Comparison of ENCODE assay signal across 11 cellular contexts in genomic region chr5:124527220-124527991, GRCh38.
DNase-seq lines count a peak whose midpoint lies in the region; ATAC-seq and TF ChIP-seq lines count a peak whose summit lies in the region.
"Had no signal": no experiment of that assay in that cellular context is flagged by ENCODE, and none has a peak within 500 bp of the region (broad histone marks: within the 10 kb centered on the region; RNA-seq: fewer than 3 reads in every experiment).

No MANE protein-coding gene starts in this region.

- TF ChIP-seq CTCF in cardiac fibroblast (IDR thresholded peaks at IDR 0.05; ENCODE audit: low read depth, low read length) = no peak
- TF ChIP-seq CTCF in psoas muscle (IDR thresholded peaks at IDR 0.05) = no peak

- peak overlapping the region; percentile 31 for H3K27ac ChIP-seq in psoas muscle
- H3K27ac ChIP-seq: KMS-11 had no signal

- 40 to 62% (median 42%) methylated on average over 8 of the region's 8 CpGs for WGBS in psoas muscle, 3 donors

- peaks cover 10% of the 10 kb centered on the region for H3K4me1 ChIP-seq in psoas muscle

- H3K9me3 ChIP-seq in psoas muscle = no peaks in the 10 kb centered on the region

- H3K4me3 ChIP-seq in cardiac fibroblast (replicated peaks in 1 of 2; ENCODE audit: low read depth in 2 of 2, low read length in 2 of 2) (no peak overlapping the region), psoas muscle (peak overlapping the region; percentile 17)

- no peaks in the 10 kb centered on the region for H3K36me3 ChIP-seq in psoas muscle (ENCODE audit: insufficient read depth in 1 of 2, low read depth in 1 of 2)

- DNase-seq in cardiac fibroblast (ENCODE audit: low read depth in 2 of 2) = peak; percentile 18 to 49
- no peak for DNase-seq in psoas muscle
- no peak for DNase-seq in DMS153 treated with DMSO at 0.1 percent for 48 hours (lab: John Stamatoyannopoulos, UW; ENCODE audit: unreplicated experiment)
- DNase-seq: NCI-H748 treated with DMSO at 0.1 percent for 48 hours, T-helper 9 cell had no signal

- ATAC-seq in GM18868 (IDR thresholded peaks at IDR 0.05; ENCODE audit: unreplicated experiment) (peak; percentile 54), HG02973 (IDR thresholded peaks at IDR 0.05; ENCODE audit: unreplicated experiment) (peak; percentile 48), psoas muscle (peak; percentile 75 to 93 (median 86)), GM19467 (IDR thresholded peaks at IDR 0.05; ENCODE audit: unreplicated experiment) (no peak), HG02798 (IDR thresholded peaks at IDR 0.05; ENCODE audit: poor library complexity, unreplicated experiment) (no peak), HG03135 (IDR thresholded peaks at IDR 0.05; ENCODE audit: unreplicated experiment) (no peak)

- intact Hi-C loops in psoas muscle (cut with DNase I) = loop anchor here (10.0 kb wide), 1 partner anchor 217 kb away; the partner anchor contains the start of gene ZNF608 (in 2 of the 2)

- no peaks in the 10 kb centered on the region for H3K27me3 ChIP-seq in psoas muscle (ENCODE audit: insufficient read depth in 3 of 3, low read length in 2 of 3)

Comparison
In these comparisons a context has a peak if more than half of its experiments do, and no peak if none do; other contexts are left out.
1. ATAC-seq: peak in GM18868 (single experiment), HG02973 (single experiment) and psoas muscle (4 of 4); none in GM19467 (single experiment), HG02798 (single experiment) and HG03135 (single experiment).
2. DNase-seq: peak in cardiac fibroblast (2 of 2); none in psoas muscle (0 of 2) and DMS153 treated with DMSO at 0.1 percent for 48 hours (single experiment).